In genomic region chr2:200264631-200265030, GRCh38 we compare ENCODE assay signal across 8 cellular contexts.
"Had no signal": no experiment of that assay in that cellular context is flagged by ENCODE, and none has a peak within 500 bp of the region (broad histone marks: within the 10 kb centered on the region; RNA-seq: fewer than 3 reads in every experiment).

No MANE protein-coding gene starts in this region.

- H3K36me3 ChIP-seq: HAP-1 had no signal

- H3K27ac ChIP-seq: GM23248 had no signal

- DNase-seq: GM23248, GOT3, H7, IMR-90, KG1 had no signal

- ATAC-seq: HCT116, K562 had no signal

- H3K4me1 ChIP-seq: HAP-1 had no signal

- FAIRE-seq: K562 had no signal

- H3K4me3 ChIP-seq: GM23248, HAP-1, K562 had no signal
